ENCODE assay signal across 19 cellular contexts in the genomic region with DNA sequence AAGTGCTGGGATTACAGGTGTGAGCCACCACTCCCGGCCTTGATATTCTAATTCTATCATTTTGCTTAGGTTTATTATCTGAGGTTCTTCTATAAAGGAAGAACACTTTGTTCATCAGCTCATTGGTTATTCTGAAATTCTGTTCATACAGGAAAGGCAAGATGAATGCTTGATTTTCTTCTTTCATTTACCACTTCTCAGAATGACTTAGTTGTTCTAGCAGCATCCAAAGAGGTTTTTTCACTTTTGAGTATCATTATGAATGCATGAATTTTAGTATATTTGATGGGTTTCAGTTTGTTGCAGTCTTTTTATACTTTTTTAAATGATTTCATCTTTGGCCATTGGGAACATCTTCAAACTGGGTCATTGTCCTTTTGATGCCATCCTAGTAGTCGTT. TPM values are rescaled to one million over a fixed set of nuclear protein-coding genes. Genes with fewer than 3 reads are reported as not detected.
DNase-seq lines count a peak whose midpoint lies in the region; ATAC-seq and TF ChIP-seq lines count a peak whose summit lies in the region.
"Had no signal": no experiment of that assay in that cellular context is flagged by ENCODE, and none has a peak within 500 bp of the region (broad histone marks: within the 10 kb centered on the region; RNA-seq: fewer than 3 reads in every experiment).

No MANE protein-coding gene starts in this region.

- peak; percentile 49 for ATAC-seq in activated CD8-positive, alpha-beta memory T cell treated with anti-CD3 and anti-CD28 coated beads, Interleukin-2, amount 10 ng/mL, durations not matched to agents 7 days and 5 days
- ATAC-seq in naive thymus-derived CD4-positive, alpha-beta T cell = no peak
- ATAC-seq in HG03571 (IDR thresholded peaks at IDR 0.05; ENCODE audit: unreplicated experiment) = no peak
- ATAC-seq: foreskin keratinocyte had no signal

- no peak overlapping the region for H3K4me3 Mint-ChIP-seq in activated CD8-positive, alpha-beta memory T cell treated with anti-CD3 and anti-CD28 coated beads, Interleukin-2, amount 10 ng/mL, durations not matched to agents 7 days and 5 days
- H3K4me3 Mint-ChIP-seq in CD8-positive, alpha-beta memory T cell = peak overlapping the region in 3 of 7 donors; percentile 7 to 44 (median 19)
- H3K4me3 Mint-ChIP-seq in activated CD4-positive, alpha-beta memory T cell treated with anti-CD3 and anti-CD28 coated beads for 36 hours = no peak overlapping the region
- peak overlapping the region in 6 of 10 donors; percentile 7 to 56 (median 42) for H3K4me3 Mint-ChIP-seq in naive thymus-derived CD4-positive, alpha-beta T cell

- DNase-seq in activated CD8-positive, alpha-beta memory T cell treated with anti-CD3 and anti-CD28 coated beads, Interleukin-2, amount 10 ng/mL, durations not matched to agents 7 days and 5 days = no peak
- no peak for DNase-seq in activated CD8-positive, alpha-beta memory T cell treated with anti-CD3 and anti-CD28 coated beads for 24 hours
- no peak for DNase-seq in CD8-positive, alpha-beta memory T cell
- no peak for DNase-seq in activated CD4-positive, alpha-beta memory T cell treated with anti-CD3 and anti-CD28 coated beads for 36 hours
- DNase-seq in naive thymus-derived CD4-positive, alpha-beta T cell = no peak
- DNase-seq in glomerular visceral epithelial cell (ENCODE audit: extremely low spot score) = no peak
- no peak for DNase-seq in foreskin fibroblast
- DNase-seq: activated CD4-positive, alpha-beta T cell treated with anti-CD3 and anti-CD28 coated beads, Interleukin-2, amount 50 U/mL, for 4 hours; BE2C; brain microvascular endothelial cell; DND-41; foreskin keratinocyte; mesenchymal stem cell; NCI-H1105 treated with DMSO at 0.1 percent for 48 hours; NCI-H2029 treated with DMSO at 0.1 percent for 48 hours; NCI-H345 had no signal

- peaks cover 3% of the 10 kb centered on the region for H3K9me3 Mint-ChIP-seq in activated CD8-positive, alpha-beta memory T cell treated with anti-CD3 and anti-CD28 coated beads, Interleukin-2, amount 10 ng/mL, durations not matched to agents 7 days and 5 days (ENCODE audit: low read depth)
- H3K9me3 Mint-ChIP-seq in CD8-positive, alpha-beta memory T cell = peaks cover 0 to 2% (median 0%) of the 10 kb centered on the region in 5 donors
- peaks cover 20% of the 10 kb centered on the region for H3K9me3 Mint-ChIP-seq in activated CD4-positive, alpha-beta memory T cell treated with anti-CD3 and anti-CD28 coated beads for 36 hours
- H3K9me3 Mint-ChIP-seq in naive thymus-derived CD4-positive, alpha-beta T cell = peaks cover 0 to 4% (median 0%) of the 10 kb centered on the region in 11 donors

- TF ChIP-seq CTCF in foreskin fibroblast (IDR thresholded peaks at IDR 0.05; ENCODE audit: low read depth, low read length) = no peak

- H3K27me3 Mint-ChIP-seq in activated CD8-positive, alpha-beta memory T cell treated with anti-CD3 and anti-CD28 coated beads, Interleukin-2, amount 10 ng/mL, durations not matched to agents 7 days and 5 days = no peaks in the 10 kb centered on the region
- H3K27me3 Mint-ChIP-seq in CD8-positive, alpha-beta memory T cell = no peaks in the 10 kb centered on the region
- H3K27me3 Mint-ChIP-seq in activated CD4-positive, alpha-beta memory T cell treated with anti-CD3 and anti-CD28 coated beads for 36 hours = no peaks in the 10 kb centered on the region
- no peaks in the 10 kb centered on the region for H3K27me3 Mint-ChIP-seq in naive thymus-derived CD4-positive, alpha-beta T cell

- H3K9me3 ChIP-seq in CD8-positive, alpha-beta memory T cell (ENCODE audit: low read length) = no peaks in the 10 kb centered on the region
- no peaks in the 10 kb centered on the region for H3K9me3 ChIP-seq in naive thymus-derived CD4-positive, alpha-beta T cell (ENCODE audit: control insufficient read depth in 2 of 3, low read length in 3 of 3)
- H3K9me3 ChIP-seq: BE2C had no signal

- peak overlapping the region; percentile 68 for H3K27ac Mint-ChIP-seq in activated CD8-positive, alpha-beta memory T cell treated with anti-CD3 and anti-CD28 coated beads, Interleukin-2, amount 10 ng/mL, durations not matched to agents 7 days and 5 days
- H3K27ac Mint-ChIP-seq in CD8-positive, alpha-beta memory T cell = peak overlapping the region in 5 of 8 donors; percentile 0 to 80 (median 29)
- H3K27ac Mint-ChIP-seq in activated CD4-positive, alpha-beta memory T cell treated with anti-CD3 and anti-CD28 coated beads for 36 hours = peak overlapping the region; percentile 40
- H3K27ac Mint-ChIP-seq in naive thymus-derived CD4-positive, alpha-beta T cell = peak overlapping the region in 3 of 9 donors; percentile 20 to 33 (median 23)

- no peaks in the 10 kb centered on the region for H3K27me3 ChIP-seq in CD8-positive, alpha-beta memory T cell (ENCODE audit: insufficient read depth, low read length, poor library complexity, severe bottlenecking)
- H3K27me3 ChIP-seq in naive thymus-derived CD4-positive, alpha-beta T cell (ENCODE audit: control insufficient read depth in 2 of 2, insufficient read depth in 2 of 2, low read length in 2 of 2) = no peaks in the 10 kb centered on the region
- H3K27me3 ChIP-seq: BE2C, brain microvascular endothelial cell, foreskin keratinocyte had no signal

- peaks cover 51% of the 10 kb centered on the region for H3K36me3 Mint-ChIP-seq in activated CD8-positive, alpha-beta memory T cell treated with anti-CD3 and anti-CD28 coated beads, Interleukin-2, amount 10 ng/mL, durations not matched to agents 7 days and 5 days
- peaks cover 30 to 62% (median 32%) of the 10 kb centered on the region in 3 donors for H3K36me3 Mint-ChIP-seq in CD8-positive, alpha-beta memory T cell
- peaks cover 38% of the 10 kb centered on the region for H3K36me3 Mint-ChIP-seq in activated CD4-positive, alpha-beta memory T cell treated with anti-CD3 and anti-CD28 coated beads for 36 hours
- H3K36me3 Mint-ChIP-seq in naive thymus-derived CD4-positive, alpha-beta T cell = peaks cover 15 to 58% (median 41%) of the 10 kb centered on the region in 5 donors

- no peak overlapping the region for H3K27ac ChIP-seq in CD8-positive, alpha-beta memory T cell (ENCODE audit: low read depth, low read length)
- no peak overlapping the region for H3K27ac ChIP-seq in naive thymus-derived CD4-positive, alpha-beta T cell (ENCODE audit: low read depth, low read length)
- H3K27ac ChIP-seq: brain microvascular endothelial cell, foreskin keratinocyte, SK-N-MC, skin epidermis had no signal

- H3K4me1 Mint-ChIP-seq in activated CD8-positive, alpha-beta memory T cell treated with anti-CD3 and anti-CD28 coated beads, Interleukin-2, amount 10 ng/mL, durations not matched to agents 7 days and 5 days = peaks cover 37% of the 10 kb centered on the region
- H3K4me1 Mint-ChIP-seq in CD8-positive, alpha-beta memory T cell = peaks cover 43 to 75% (median 73%) of the 10 kb centered on the region in 3 donors
- H3K4me1 Mint-ChIP-seq in activated CD4-positive, alpha-beta memory T cell treated with anti-CD3 and anti-CD28 coated beads for 36 hours (ENCODE audit: low read depth) = peaks cover 47% of the 10 kb centered on the region
- H3K4me1 Mint-ChIP-seq in naive thymus-derived CD4-positive, alpha-beta T cell = peaks cover 36 to 71% (median 56%) of the 10 kb centered on the region in 7 donors

- no peaks in the 10 kb centered on the region for H3K36me3 ChIP-seq in CD8-positive, alpha-beta memory T cell (ENCODE audit: insufficient read depth, low read length)
- no peaks in the 10 kb centered on the region for H3K36me3 ChIP-seq in naive thymus-derived CD4-positive, alpha-beta T cell (ENCODE audit: control insufficient read depth in 2 of 3, insufficient read depth in 3 of 3, low read length in 3 of 3)
- H3K36me3 ChIP-seq: BE2C had no signal

- H3K4me3 ChIP-seq in CD8-positive, alpha-beta memory T cell (ENCODE audit: low read length) = no peak overlapping the region
- H3K4me3 ChIP-seq in naive thymus-derived CD4-positive, alpha-beta T cell (ENCODE audit: low read length) = no peak overlapping the region
- no peak overlapping the region for H3K4me3 ChIP-seq in foreskin fibroblast (ENCODE audit: low read depth in 1 of 2, low read length in 2 of 2)
- H3K4me3 ChIP-seq: SK-N-MC, skin epidermis had no signal

- intact Hi-C loops in activated CD4-positive, alpha-beta memory T cell treated with anti-CD3 and anti-CD28 coated beads for 36 hours (cut with micrococcal nuclease) = loop anchor here (1.0 to 2.0 kb wide), 2 partner anchors 11 to 58 kb away; no protein-coding TSS in a partner anchor
- intact Hi-C loops in naive thymus-derived CD4-positive, alpha-beta T cell (cut with micrococcal nuclease) = loop anchor here in 1 of 2 donors (2.0 kb wide), 1 partner anchor 14 kb away; no protein-coding TSS in a partner anchor

- CTCF ChIA-PET in activated CD8-positive, alpha-beta memory T cell treated with anti-CD3 and anti-CD28 coated beads, Interleukin-2, amount 10 ng/mL, durations not matched to agents 7 days and 5 days (lab: Charles Lee) = interaction anchor here (1.1 to 1.2 kb wide), 2 partner anchors 12 to 83 kb away, joined by 3 to 6 read pairs; no protein-coding TSS in a partner anchor
- CTCF ChIA-PET in CD8-positive, alpha-beta memory T cell (lab: Charles Lee) = interaction anchor here (1.0 kb wide), 1 partner anchor 59 kb away, joined by 3 read pairs; no protein-coding TSS in a partner anchor
- CTCF ChIA-PET in activated CD4-positive, alpha-beta memory T cell treated with anti-CD3 and anti-CD28 coated beads for 36 hours (lab: Charles Lee) = no interaction called here
- CTCF ChIA-PET in naive thymus-derived CD4-positive, alpha-beta T cell (lab: Charles Lee) = no interaction called here

- POLR2A ChIA-PET in CD8-positive, alpha-beta memory T cell (lab: Charles Lee) = no interaction called here
- POLR2A ChIA-PET in activated CD4-positive, alpha-beta memory T cell treated with anti-CD3 and anti-CD28 coated beads for 36 hours (lab: Charles Lee) = interaction anchor here (0.6 kb wide), 1 partner anchor 176 kb away, joined by 3 read pairs; no protein-coding TSS in a partner anchor
- POLR2A ChIA-PET in naive thymus-derived CD4-positive, alpha-beta T cell (lab: Charles Lee) = interaction anchor here (0.6 kb wide), 2 partner anchors 72 to 78 kb away, joined by 3 read pairs; no protein-coding TSS in a partner anchor

- peaks cover 6% of the 10 kb centered on the region for H3K4me1 ChIP-seq in CD8-positive, alpha-beta memory T cell (ENCODE audit: insufficient read depth, low read length)
- H3K4me1 ChIP-seq in naive thymus-derived CD4-positive, alpha-beta T cell (ENCODE audit: control insufficient read depth in 2 of 2, insufficient read depth in 2 of 2, low read length in 2 of 2) = peaks cover 0 to 8% of the 10 kb centered on the region in 2 donors
- H3K4me1 ChIP-seq: BE2C, foreskin keratinocyte had no signal

RNA-seq across cellular contexts. Expression of a gene that starts 51.8 kb away (rescaled TPM):
- 10 to 100 TPM; 39.7 to 39.8 TPM for total RNA-seq in activated CD8-positive, alpha-beta memory T cell treated with anti-CD3 and anti-CD28 coated beads, Interleukin-2, amount 10 ng/mL, durations not matched to agents 7 days and 5 days
- total RNA-seq in CD8-positive, alpha-beta memory T cell = 10 to 100 TPM; 24.8 to 26.9 TPM
- 14.8 TPM for polyA plus RNA-seq in CD8-positive, alpha-beta memory T cell
- 10 to 100 TPM; 22.6 to 25.0 TPM for total RNA-seq in activated CD4-positive, alpha-beta memory T cell treated with anti-CD3 and anti-CD28 coated beads for 36 hours
- 10 to 100 TPM; 50.8 to 61.1 (median 57.9) TPM for total RNA-seq in naive thymus-derived CD4-positive, alpha-beta T cell
- 10 to 100 TPM; 16.1 to 16.7 TPM for polyA plus RNA-seq in naive thymus-derived CD4-positive, alpha-beta T cell

Comparison
In these comparisons a context has a peak if more than half of its experiments do, and no peak if none do; other contexts are left out.
1. H3K4me3 Mint-ChIP-seq: peak in naive thymus-derived CD4-positive, alpha-beta T cell (6 of 10); none in activated CD8-positive, alpha-beta memory T cell treated with anti-CD3 and anti-CD28 coated beads, Interleukin-2, amount 10 ng/mL, durations not matched to agents 7 days and 5 days (single experiment) and activated CD4-positive, alpha-beta memory T cell treated with anti-CD3 and anti-CD28 coated beads for 36 hours (single experiment).
2. CTCF ChIA-PET loops: an anchor here in activated CD8-positive, alpha-beta memory T cell treated with anti-CD3 and anti-CD28 coated beads, Interleukin-2, amount 10 ng/mL, durations not matched to agents 7 days and 5 days (1.1 to 1.2 kb wide) and CD8-positive, alpha-beta memory T cell (1.0 kb wide); none called in activated CD4-positive, alpha-beta memory T cell treated with anti-CD3 and anti-CD28 coated beads for 36 hours and naive thymus-derived CD4-positive, alpha-beta T cell.